ENCODE assay signal across 13 cellular contexts in the genomic region with DNA sequence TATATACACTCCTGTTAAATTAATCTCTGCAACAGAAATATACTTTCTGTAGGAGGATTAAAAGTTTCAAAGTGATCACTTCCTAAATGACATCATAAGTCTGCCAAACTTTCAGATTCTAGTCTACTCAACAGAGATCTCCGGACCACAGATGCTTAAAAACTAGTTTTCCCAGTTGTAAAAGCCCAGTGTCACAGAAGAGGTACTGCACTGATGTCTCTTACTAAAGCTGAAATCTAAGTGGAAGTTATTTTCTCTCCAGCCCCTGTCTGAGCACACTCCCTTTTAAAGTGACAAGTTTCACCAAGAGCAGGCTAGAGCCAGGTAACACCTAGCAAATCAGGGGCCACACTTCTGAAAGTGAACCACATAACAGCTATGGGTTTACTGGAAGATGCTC.
DNase-seq lines count a peak whose midpoint lies in the region; ATAC-seq and TF ChIP-seq lines count a peak whose summit lies in the region.
"Had no signal": no experiment of that assay in that cellular context is flagged by ENCODE, and none has a peak within 500 bp of the region (broad histone marks: within the 10 kb centered on the region; RNA-seq: fewer than 3 reads in every experiment).

No MANE protein-coding gene starts in this region.

- H3K9me3 ChIP-seq in adrenal gland (replicated peaks in 1 of 3): no peaks in the 10 kb centered on the region
- H3K9me3 ChIP-seq in hepatocyte (ENCODE audit: low read depth): no peaks in the 10 kb centered on the region
- no peaks in the 10 kb centered on the region for H3K9me3 ChIP-seq in thyroid gland

- H3K4me3 Mint-ChIP-seq in type B pancreatic cell: no peak overlapping the region
- H3K4me3 Mint-ChIP-seq: activated naive CD8-positive, alpha-beta T cell treated with anti-CD3 and anti-CD28 coated beads, Interleukin-2, amount 10 ng/mL, durations not matched to agents 7 days and 5 days had no signal

- TF ChIP-seq POLR2A in adrenal gland (IDR thresholded peaks at IDR 0.05): no peak
- TF ChIP-seq POLR2A in thyroid gland (IDR thresholded peaks at IDR 0.05): no peak

- peaks cover 16% of the 10 kb centered on the region for H3K4me1 Mint-ChIP-seq in type B pancreatic cell (ENCODE audit: unreplicated experiment)
- H3K4me1 Mint-ChIP-seq: activated naive CD8-positive, alpha-beta T cell treated with anti-CD3 and anti-CD28 coated beads, Interleukin-2, amount 10 ng/mL, durations not matched to agents 7 days and 5 days had no signal

- H3K27ac Mint-ChIP-seq in type B pancreatic cell: peak overlapping the region; percentile 62
- H3K27ac Mint-ChIP-seq: activated naive CD8-positive, alpha-beta T cell treated with anti-CD3 and anti-CD28 coated beads, Interleukin-2, amount 10 ng/mL, durations not matched to agents 7 days and 5 days had no signal

- no peak overlapping the region for H2AFZ ChIP-seq in hepatocyte

- no peaks in the 10 kb centered on the region for H3K9me2 ChIP-seq in hepatocyte (replicated peaks; ENCODE audit: insufficient read depth)

- TF ChIP-seq CTCF in adrenal gland (IDR thresholded peaks at IDR 0.05) (peak in 1 of 6 experiments; percentile 7), hepatocyte (IDR thresholded peaks at IDR 0.05; ENCODE audit: poor library complexity) (no peak), type B pancreatic cell (conservative IDR thresholded peaks at IDR 0.05) (peak; percentile 53), thyroid gland (IDR thresholded peaks at IDR 0.05) (no peak)

- H3K79me2 ChIP-seq in hepatocyte: peaks cover 75% of the 10 kb centered on the region

- WGBS in adrenal gland, 4 donors: 83 to 91% (median 88%) methylated on average over 1 of the region's 1 CpG
- WGBS in hepatocyte (ENCODE audit: low lambda C conversion rate, missing lambda C conversion rate): 76% methylated on average over 1 of the region's 1 CpG
- 32 to 39% methylated on average over 1 of the region's 1 CpG for WGBS in thyroid gland, 2 donors

- H3K4me3 ChIP-seq in adrenal gland (no peak overlapping the region), hepatocyte (no peak overlapping the region), thyroid gland (replicated peaks in 1 of 3) (no peak overlapping the region)

- H3K27ac ChIP-seq in adrenal gland (peak overlapping the region in 3 of 5 donors; percentile 16 to 43 (median 35)), hepatocyte (peak overlapping the region; percentile 80), thyroid gland (no peak overlapping the region)

- peak; percentile 59 for DNase-seq in DMS53 (lab: John Stamatoyannopoulos, UW)
- DNase-seq in DMS53 treated with DMSO at 0.1 percent for 48 hours (lab: John Stamatoyannopoulos, UW; ENCODE audit: unreplicated experiment): no peak
- no peak for DNase-seq in adrenal gland
- DNase-seq in hepatocyte (ENCODE audit: low spot score): no peak
- no peak for DNase-seq in type B pancreatic cell (ENCODE audit: extremely low spot score, unreplicated experiment)
- no peak for DNase-seq in thyroid gland
- no peak for DNase-seq in NCI-H1417 (lab: John Stamatoyannopoulos, UW)
- DNase-seq: 8988T; activated naive CD8-positive, alpha-beta T cell treated with anti-CD3 and anti-CD28 coated beads, Interleukin-2, amount 10 ng/mL, durations not matched to agents 7 days and 5 days; NCI-H1092 treated with DMSO at 0.1 percent for 48 hours; stimulated activated CD4-positive, alpha-beta T cell treated with anti-CD3 and anti-CD28 coated beads, Interleukin-4, amount 100 ng/mL, for 24 hours; substantia nigra had no signal

- no peaks in the 10 kb centered on the region for H3K27me3 Mint-ChIP-seq in type B pancreatic cell

- no peak for ATAC-seq in HG03108 (IDR thresholded peaks at IDR 0.05; ENCODE audit: unreplicated experiment)

- H3K27me3 ChIP-seq in adrenal gland (no peaks in the 10 kb centered on the region), hepatocyte (no peaks in the 10 kb centered on the region), thyroid gland (no peaks in the 10 kb centered on the region)

- intact Hi-C loops in adrenal gland (cut with DNase I): no loop called here
- intact Hi-C loops in thyroid gland (cut with DNase I): no loop called here

- H4K20me1 ChIP-seq in hepatocyte (ENCODE audit: insufficient read depth, poor library complexity, severe bottlenecking): no peaks in the 10 kb centered on the region

- H3K9me3 Mint-ChIP-seq in type B pancreatic cell: peaks cover 5% of the 10 kb centered on the region

- H3K4me2 ChIP-seq in hepatocyte: peak overlapping the region; percentile 36

- peaks cover 6% of the 10 kb centered on the region for H3K36me3 Mint-ChIP-seq in type B pancreatic cell
- H3K36me3 Mint-ChIP-seq: activated naive CD8-positive, alpha-beta T cell treated with anti-CD3 and anti-CD28 coated beads, Interleukin-2, amount 10 ng/mL, durations not matched to agents 7 days and 5 days had no signal

- peaks cover 22 to 40% of the 10 kb centered on the region in 2 donors for H3K4me1 ChIP-seq in adrenal gland (replicated peaks in 1 of 2)
- H3K4me1 ChIP-seq in hepatocyte (ENCODE audit: insufficient read depth): peaks cover 22% of the 10 kb centered on the region
- H3K4me1 ChIP-seq in thyroid gland: peaks cover 0 to 12% of the 10 kb centered on the region in 2 donors

- H3K36me3 ChIP-seq in adrenal gland (replicated peaks in 1 of 2) (no peaks in the 10 kb centered on the region), hepatocyte (replicated peaks; ENCODE audit: insufficient read depth, low read depth) (no peaks in the 10 kb centered on the region), thyroid gland (no peaks in the 10 kb centered on the region)

Comparison
In these comparisons a context has a peak if more than half of its experiments do, and no peak if none do; other contexts are left out.
1. H3K27ac ChIP-seq: peak in adrenal gland (3 of 5) and hepatocyte (single experiment); none in thyroid gland (0 of 3).